Comparison of ENCODE assay signal across 9 cellular contexts in the genomic region with DNA sequence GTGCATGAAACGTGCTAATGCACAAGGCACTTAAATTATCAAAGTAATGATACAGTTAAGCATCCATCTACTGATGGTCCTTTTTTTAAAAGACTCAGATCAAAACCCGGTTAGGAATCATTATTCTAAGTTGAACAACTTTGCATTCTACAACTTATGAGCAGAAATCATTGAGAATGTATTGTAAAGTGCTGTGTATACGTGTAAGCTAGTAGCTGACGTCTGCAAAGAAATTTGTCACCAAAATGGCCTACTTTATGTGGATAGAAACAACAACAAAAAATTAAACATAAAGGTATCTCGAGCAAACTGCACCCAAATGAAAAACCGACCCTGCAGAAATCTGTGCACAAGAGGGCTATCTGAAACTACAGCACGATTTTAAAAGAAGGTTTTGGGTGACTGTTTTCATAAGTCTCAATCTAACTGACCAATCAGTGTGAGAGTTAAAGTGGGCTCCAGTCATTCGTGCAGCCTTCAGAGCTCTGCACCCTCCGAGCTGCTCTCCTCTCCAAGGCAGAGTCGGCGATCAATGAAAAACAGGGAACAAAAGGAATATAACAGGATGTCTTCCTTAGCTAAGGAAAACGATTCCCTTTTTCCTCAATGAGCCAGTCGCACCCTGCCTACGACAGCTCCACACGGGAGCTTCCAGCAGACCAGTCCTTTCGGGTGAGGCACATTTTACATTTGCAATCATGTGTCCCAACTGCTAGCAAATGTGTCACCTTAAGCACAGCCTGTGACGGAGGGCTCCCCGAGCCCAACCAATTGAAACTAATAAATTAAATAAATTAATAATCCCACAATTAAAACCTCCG.
DNase-seq lines count a peak whose midpoint lies in the region; ATAC-seq and TF ChIP-seq lines count a peak whose summit lies in the region.
"Had no signal": no experiment of that assay in that cellular context is flagged by ENCODE, and none has a peak within 500 bp of the region (broad histone marks: within the 10 kb centered on the region; RNA-seq: fewer than 3 reads in every experiment).

No MANE protein-coding gene starts in this region.

- no peaks in the 10 kb centered on the region for H3K27me3 Mint-ChIP-seq in activated naive CD8-positive, alpha-beta T cell treated with anti-CD3 and anti-CD28 coated beads, Interleukin-2, amount 50 U/mL, for 24 hours

- peak overlapping the region; percentile 97 for H3K27ac Mint-ChIP-seq in activated naive CD8-positive, alpha-beta T cell treated with anti-CD3 and anti-CD28 coated beads, Interleukin-2, amount 50 U/mL, for 24 hours

- no peak for TF ChIP-seq CTCF in cardiac muscle cell (IDR thresholded peaks at IDR 0.05; ENCODE audit: low read depth, low read length)

- peaks cover 78% of the 10 kb centered on the region for H3K4me1 Mint-ChIP-seq in activated naive CD8-positive, alpha-beta T cell treated with anti-CD3 and anti-CD28 coated beads, Interleukin-2, amount 50 U/mL, for 24 hours

- peak overlapping the region; percentile 91 for H3K4me3 Mint-ChIP-seq in activated naive CD8-positive, alpha-beta T cell treated with anti-CD3 and anti-CD28 coated beads, Interleukin-2, amount 50 U/mL, for 24 hours

- peak overlapping the region; percentile 89 for H3K4me3 ChIP-seq in cardiac muscle cell

- no peak for ATAC-seq in activated naive CD8-positive, alpha-beta T cell treated with anti-CD3 and anti-CD28 coated beads, Interleukin-2, amount 50 U/mL, for 24 hours

- no peaks in the 10 kb centered on the region for H3K27me3 ChIP-seq in cardiac muscle cell

- peak; percentile 20 for DNase-seq in DMS153 (lab: John Stamatoyannopoulos, UW)
- DNase-seq in DMS153 treated with DMSO at 0.1 percent for 48 hours (lab: John Stamatoyannopoulos, UW; ENCODE audit: unreplicated experiment), result no peak
- peak; percentile 43 for DNase-seq in HCEC 1CT
- peak; percentile 86 for DNase-seq in NCI-H69 (lab: John Stamatoyannopoulos, UW)
- DNase-seq in activated naive CD8-positive, alpha-beta T cell treated with anti-CD3 and anti-CD28 coated beads, Interleukin-2, amount 50 U/mL, for 24 hours, result peak; percentile 32
- peak; percentile 53 to 56 for DNase-seq in cardiac muscle cell (ENCODE audit: low read depth in 1 of 2, low spot score in 1 of 2)
- peak; percentile 59 for DNase-seq in occipital lobe (lab: John Stamatoyannopoulos, UW)
- no peak for DNase-seq in NCI-H774 (lab: John Stamatoyannopoulos, UW)

- H3K9me3 Mint-ChIP-seq in activated naive CD8-positive, alpha-beta T cell treated with anti-CD3 and anti-CD28 coated beads, Interleukin-2, amount 50 U/mL, for 24 hours, result no peaks in the 10 kb centered on the region

- H3K36me3 Mint-ChIP-seq in activated naive CD8-positive, alpha-beta T cell treated with anti-CD3 and anti-CD28 coated beads, Interleukin-2, amount 50 U/mL, for 24 hours (ENCODE audit: low read depth), result peaks cover 4% of the 10 kb centered on the region

- H3K27ac ChIP-seq in cardiac muscle cell, result peak overlapping the region; percentile 31
- H3K27ac ChIP-seq: 22Rv1 had no signal

- no peaks in the 10 kb centered on the region for H3K9me3 ChIP-seq in cardiac muscle cell (ENCODE audit: low read depth)

- no peaks in the 10 kb centered on the region for H3K36me3 ChIP-seq in cardiac muscle cell

- H3K4me1 ChIP-seq in cardiac muscle cell (ENCODE audit: low read depth), result peaks cover 37% of the 10 kb centered on the region

Comparison
In these comparisons a context has a peak if more than half of its experiments do, and no peak if none do; other contexts are left out.
1. DNase-seq: peak in DMS153 (single experiment), HCEC 1CT (single experiment), NCI-H69 (single experiment), activated naive CD8-positive, alpha-beta T cell treated with anti-CD3 and anti-CD28 coated beads, Interleukin-2, amount 50 U/mL, for 24 hours (single experiment), cardiac muscle cell (2 of 2) and occipital lobe (single experiment); none in DMS153 treated with DMSO at 0.1 percent for 48 hours (single experiment) and NCI-H774 (single experiment).